In the genomic region with DNA sequence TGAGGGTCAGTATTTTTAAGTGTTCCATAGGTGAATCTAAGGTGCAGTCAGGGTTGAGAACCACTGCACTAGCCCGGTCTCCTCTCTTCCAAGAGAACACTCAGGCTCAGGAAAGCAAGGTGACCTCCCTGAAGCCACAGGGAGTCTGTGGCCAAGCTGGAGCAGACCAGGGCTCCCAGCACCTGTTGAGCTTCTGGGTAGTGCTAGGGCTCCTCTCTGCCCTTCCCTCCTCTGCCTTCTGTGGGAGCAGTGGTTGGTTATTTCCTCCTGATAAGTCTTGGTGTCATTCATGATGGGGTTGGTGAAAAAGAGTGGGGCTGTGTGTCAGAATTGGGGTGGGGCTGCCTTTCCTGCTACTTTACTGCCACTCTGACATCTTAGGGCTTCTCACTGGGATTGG, we compare ENCODE assay signal across 32 cellular contexts.
"Had no signal": no experiment of that assay in that cellular context is flagged by ENCODE, and none has a peak within 500 bp of the region (broad histone marks: within the 10 kb centered on the region; RNA-seq: fewer than 3 reads in every experiment).

No MANE protein-coding gene starts in this region.

- H3K27ac Mint-ChIP-seq: activated CD4-positive, alpha-beta memory T cell treated with anti-CD3 and anti-CD28 coated beads for 36 hours; activated CD4-positive, alpha-beta T cell treated with anti-CD3 and anti-CD28 coated beads for 36 hours; activated CD4-positive, alpha-beta T cell treated with anti-CD3 and anti-CD28 coated beads, Interleukin-2, amount 10 ng/mL, durations not matched to agents 24 days and 14 days; activated CD8-positive, alpha-beta memory T cell treated with anti-CD3 and anti-CD28 coated beads, Interleukin-2, amount 10 ng/mL, durations not matched to agents 7 days and 5 days; activated CD8-positive, alpha-beta T cell treated with anti-CD3 and anti-CD28 coated beads, Interleukin-2, amount 10 ng/mL, durations not matched to agents 7 days and 5 days; activated naive CD4-positive, alpha-beta T cell treated with anti-CD3 and anti-CD28 coated beads for 36 hours; activated naive CD4-positive, alpha-beta T cell treated with anti-CD3 and anti-CD28 coated beads, Interleukin-2, amount 50 U/mL, for 24 hours; activated naive CD8-positive, alpha-beta T cell treated with anti-CD3 and anti-CD28 coated beads for 36 hours; activated T-helper 1 cell treated with anti-CD3 and anti-CD28 coated beads, Interleukin-12 subunit alpha, Interleukin-12 subunit beta, Interleukin-2, Interleukin-4 antibody, amounts not matched to agents 30 ng/mL and 10 ng/mL and 1 ng/mL, durations not matched to agents 14 hours and 24 hours and 36 hours; activated T-helper 2 cell treated with anti-CD3 and anti-CD28 coated beads, Interferon-gamma antibody, Interleukin-2, Interleukin-4, amounts not matched to agents 10 μg/mL and 5 μg/mL and 100 μg/mL, durations not matched to agents 14 hours and 24 hours and 36 hours; T-helper 17 cell; T-helper 2 cell treated with Interferon-gamma antibody and Interleukin-4, amounts not matched to agents 5 μg/mL and 100 μg/mL, for 36 hours had no signal

- H3K4me3 Mint-ChIP-seq: activated CD4-positive, alpha-beta memory T cell treated with anti-CD3 and anti-CD28 coated beads for 36 hours; activated CD4-positive, alpha-beta T cell treated with anti-CD3 and anti-CD28 coated beads for 36 hours; activated CD4-positive, alpha-beta T cell treated with anti-CD3 and anti-CD28 coated beads, Interleukin-2, amount 10 ng/mL, durations not matched to agents 24 days and 14 days; activated CD8-positive, alpha-beta memory T cell treated with anti-CD3 and anti-CD28 coated beads, Interleukin-2, amount 10 ng/mL, durations not matched to agents 7 days and 5 days; activated CD8-positive, alpha-beta T cell treated with anti-CD3 and anti-CD28 coated beads, Interleukin-2, amount 10 ng/mL, durations not matched to agents 7 days and 5 days; activated naive CD4-positive, alpha-beta T cell treated with anti-CD3 and anti-CD28 coated beads for 36 hours; activated naive CD4-positive, alpha-beta T cell treated with anti-CD3 and anti-CD28 coated beads, Interleukin-2, amount 50 U/mL, for 24 hours; activated naive CD8-positive, alpha-beta T cell treated with anti-CD3 and anti-CD28 coated beads for 36 hours; activated T-helper 1 cell treated with anti-CD3 and anti-CD28 coated beads, Interleukin-12 subunit alpha, Interleukin-12 subunit beta, Interleukin-2, Interleukin-4 antibody, amounts not matched to agents 30 ng/mL and 10 ng/mL and 1 ng/mL, durations not matched to agents 14 hours and 24 hours and 36 hours; effector memory CD8-positive, alpha-beta T cell; T-helper 17 cell; T-helper 2 cell treated with Interferon-gamma antibody and Interleukin-4, amounts not matched to agents 5 μg/mL and 100 μg/mL, for 36 hours had no signal

- H3K27me3 Mint-ChIP-seq: activated naive CD4-positive, alpha-beta T cell treated with anti-CD3 and anti-CD28 coated beads, Interleukin-2, amount 50 U/mL, for 24 hours had no signal

- DNase-seq: activated CD4-positive, alpha-beta memory T cell treated with anti-CD3 and anti-CD28 coated beads for 36 hours; activated CD4-positive, alpha-beta T cell treated with anti-CD3 and anti-CD28 coated beads for 36 hours; activated CD4-positive, alpha-beta T cell treated with anti-CD3 and anti-CD28 coated beads, Interleukin-2, amount 10 ng/mL, durations not matched to agents 24 days and 14 days; activated CD4-positive, CD25-positive, alpha-beta regulatory T cell; activated CD4-positive, CD25-positive, alpha-beta regulatory T cell treated with anti-CD3 and anti-CD28 coated beads, Interleukin-2, amount 50 U/mL, for 72 hours; activated CD8-positive, alpha-beta memory T cell treated with anti-CD3 and anti-CD28 coated beads, Interleukin-2, amount 10 ng/mL, durations not matched to agents 7 days and 5 days; activated CD8-positive, alpha-beta memory T cell treated with anti-CD3 and anti-CD28 coated beads, Interleukin-2, amount 50 U/mL, for 4 hours; activated CD8-positive, alpha-beta T cell treated with anti-CD3 and anti-CD28 coated beads, Interleukin-2, amount 10 ng/mL, durations not matched to agents 7 days and 5 days; activated effector memory CD4-positive, alpha-beta T cell treated with anti-CD3 and anti-CD28 coated beads, Interleukin-2, amount 50 U/mL, for 16 hours; activated naive CD4-positive, alpha-beta T cell treated with anti-CD3 and anti-CD28 coated beads for 36 hours; activated naive CD8-positive, alpha-beta T cell treated with anti-CD3 and anti-CD28 coated beads for 36 hours; activated T-cell treated with anti-CD3 and anti-CD28 coated beads, Interleukin-2, amount 50 U/mL, for 1 hour; activated T-cell treated with anti-CD3 and anti-CD28 coated beads, Interleukin-2, amount 50 U/mL, for 48 hours; amniotic stem cell; aorta; body of pancreas; caudate nucleus; cortex of kidney; dermis blood vessel endothelial cell; effector CD4-positive, alpha-beta T cell; effector memory CD8-positive, alpha-beta T cell; erythroblast; esophagus squamous epithelium; foreskin melanocyte; T-helper 1 cell; T-helper 17 cell; T1000 had no signal

- H3K4me3 ChIP-seq: body of pancreas, esophagus squamous epithelium, gastroesophageal sphincter had no signal

- H3K9me3 ChIP-seq: body of pancreas, esophagus squamous epithelium, gastroesophageal sphincter had no signal

- H3K36me3 Mint-ChIP-seq: activated CD4-positive, alpha-beta memory T cell treated with anti-CD3 and anti-CD28 coated beads for 36 hours; activated CD8-positive, alpha-beta memory T cell treated with anti-CD3 and anti-CD28 coated beads, Interleukin-2, amount 10 ng/mL, durations not matched to agents 7 days and 5 days; activated naive CD4-positive, alpha-beta T cell treated with anti-CD3 and anti-CD28 coated beads, Interleukin-2, amount 50 U/mL, for 24 hours; activated naive CD8-positive, alpha-beta T cell treated with anti-CD3 and anti-CD28 coated beads for 36 hours had no signal

- H3K36me3 ChIP-seq: esophagus squamous epithelium, gastroesophageal sphincter had no signal

- H3K4me1 Mint-ChIP-seq: activated CD4-positive, alpha-beta T cell treated with anti-CD3 and anti-CD28 coated beads for 36 hours; activated CD4-positive, alpha-beta T cell treated with anti-CD3 and anti-CD28 coated beads, Interleukin-2, amount 10 ng/mL, durations not matched to agents 24 days and 14 days; activated CD8-positive, alpha-beta memory T cell treated with anti-CD3 and anti-CD28 coated beads, Interleukin-2, amount 10 ng/mL, durations not matched to agents 7 days and 5 days; activated naive CD4-positive, alpha-beta T cell treated with anti-CD3 and anti-CD28 coated beads, Interleukin-2, amount 50 U/mL, for 24 hours; T-helper 17 cell had no signal

- ATAC-seq: activated CD4-positive, alpha-beta T cell treated with anti-CD3 and anti-CD28 coated beads for 36 hours; activated CD8-positive, alpha-beta memory T cell treated with anti-CD3 and anti-CD28 coated beads, Interleukin-2, amount 10 ng/mL, durations not matched to agents 7 days and 5 days; activated CD8-positive, alpha-beta T cell treated with anti-CD3 and anti-CD28 coated beads, Interleukin-2, amount 10 ng/mL, durations not matched to agents 7 days and 5 days; body of pancreas; effector memory CD8-positive, alpha-beta T cell; gastroesophageal sphincter; T-helper 17 cell had no signal

- H3K27ac ChIP-seq: body of pancreas, esophagus squamous epithelium, gastroesophageal sphincter had no signal

- H3K9me3 Mint-ChIP-seq: activated CD4-positive, alpha-beta memory T cell treated with anti-CD3 and anti-CD28 coated beads for 36 hours; activated CD4-positive, alpha-beta T cell treated with anti-CD3 and anti-CD28 coated beads, Interleukin-2, amount 10 ng/mL, durations not matched to agents 24 days and 14 days; activated naive CD4-positive, alpha-beta T cell treated with anti-CD3 and anti-CD28 coated beads for 36 hours; activated naive CD4-positive, alpha-beta T cell treated with anti-CD3 and anti-CD28 coated beads, Interleukin-2, amount 50 U/mL, for 24 hours; activated naive CD8-positive, alpha-beta T cell treated with anti-CD3 and anti-CD28 coated beads for 36 hours; activated T-helper 1 cell treated with anti-CD3 and anti-CD28 coated beads, Interleukin-12 subunit alpha, Interleukin-12 subunit beta, Interleukin-2, Interleukin-4 antibody, amounts not matched to agents 30 ng/mL and 10 ng/mL and 1 ng/mL, durations not matched to agents 14 hours and 24 hours and 36 hours; activated T-helper 2 cell treated with anti-CD3 and anti-CD28 coated beads, Interferon-gamma antibody, Interleukin-2, Interleukin-4, amounts not matched to agents 10 μg/mL and 5 μg/mL and 100 μg/mL, durations not matched to agents 14 hours and 24 hours and 36 hours; effector memory CD8-positive, alpha-beta T cell; T-helper 2 cell treated with Interferon-gamma antibody and Interleukin-4, amounts not matched to agents 5 μg/mL and 100 μg/mL, for 36 hours had no signal

- H3K27me3 ChIP-seq: body of pancreas, gastroesophageal sphincter had no signal
